ENCODE assay signal across 18 cellular contexts in the genomic region with DNA sequence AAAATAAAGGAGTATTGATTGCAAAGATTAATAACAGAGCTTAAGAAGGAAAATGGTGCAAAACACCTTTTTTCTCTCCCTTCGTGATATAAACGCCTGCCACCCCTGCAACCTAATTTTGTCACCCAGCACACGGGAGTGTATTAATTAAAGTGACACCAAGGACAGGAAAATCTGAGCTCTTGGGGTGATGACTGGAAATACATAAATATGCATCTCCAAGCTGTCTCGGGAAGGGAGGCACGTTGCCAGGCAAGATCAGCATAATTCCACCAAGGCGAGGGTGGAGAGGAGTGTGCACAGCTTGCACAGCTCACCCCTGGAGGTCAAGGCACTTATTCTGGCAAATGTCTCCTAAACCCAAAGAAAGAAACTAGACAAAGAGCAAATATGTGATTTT.
DNase-seq lines count a peak whose midpoint lies in the region; TF ChIP-seq lines count a peak whose summit lies in the region.
"Had no signal": no experiment of that assay in that cellular context is flagged by ENCODE, and none has a peak within 500 bp of the region (broad histone marks: within the 10 kb centered on the region; RNA-seq: fewer than 3 reads in every experiment).

No MANE protein-coding gene starts in this region.

- no peaks in the 10 kb centered on the region for H4K20me1 ChIP-seq in neural progenitor cell (ENCODE audit: low read depth)

- H3K9me3 ChIP-seq in neural progenitor cell (ENCODE audit: low read depth): no peaks in the 10 kb centered on the region
- H3K9me3 ChIP-seq: A549 had no signal

- no peaks in the 10 kb centered on the region for H3K36me3 Mint-ChIP-seq in neural progenitor cell
- H3K36me3 Mint-ChIP-seq: CD4-positive, alpha-beta memory T cell had no signal

- no peak overlapping the region for H3K4me3 ChIP-seq in neural progenitor cell
- H3K4me3 ChIP-seq in brain microvascular endothelial cell (ENCODE audit: low read depth, low read length): no peak overlapping the region
- H3K4me3 ChIP-seq: A549 had no signal

- H3K4me1 Mint-ChIP-seq in neural progenitor cell: peaks cover 29% of the 10 kb centered on the region
- H3K4me1 Mint-ChIP-seq: CD4-positive, alpha-beta memory T cell had no signal

- H3F3A ChIP-seq in neural progenitor cell (ENCODE audit: low read depth): peaks cover 17% of the 10 kb centered on the region

- H3K27me3 ChIP-seq in neural progenitor cell (no peaks in the 10 kb centered on the region), brain microvascular endothelial cell (replicated peaks) (no peaks in the 10 kb centered on the region)

- no peak overlapping the region for H3K4me2 ChIP-seq in neural progenitor cell
- H3K4me2 ChIP-seq: A549 had no signal

- in situ Hi-C loops in brain microvascular endothelial cell (cut with HindIII; ENCODE audit: low pct_ligation_motif_present, low sequenced_read_pairs): no loop called here

- H3K36me3 ChIP-seq in neural progenitor cell (no peaks in the 10 kb centered on the region), brain microvascular endothelial cell (replicated peaks) (no peaks in the 10 kb centered on the region)

- H3K4me1 ChIP-seq in neural progenitor cell: peaks cover 18% of the 10 kb centered on the region
- H3K4me1 ChIP-seq: A549 had no signal

- H3K27ac ChIP-seq in caudate nucleus (ENCODE audit: low read depth, low read length): no peak overlapping the region
- H3K27ac ChIP-seq in neural progenitor cell: no peak overlapping the region
- no peak overlapping the region for H3K27ac ChIP-seq in brain microvascular endothelial cell
- H3K27ac ChIP-seq: A549 had no signal

- DNase-seq in caudate nucleus (lab: John Stamatoyannopoulos, UW) (peak in 31 of 61 donors; percentile 14 to 88 (median 46)), neural progenitor cell (ENCODE audit: low spot score) (no peak), putamen (ENCODE audit: low spot score) (peak; percentile 83), brain microvascular endothelial cell (no peak), NCI-H748 treated with DMSO at 0.1 percent for 48 hours (lab: John Stamatoyannopoulos, UW) (no peak), LoVo (ENCODE audit: low spot score) (no peak)
- DNase-seq: 8988T; C1 segment of cervical spinal cord; Calu3; CD4-positive, alpha-beta memory T cell; COR-L47; DMS53; DMS79 treated with DMSO at 0.1 percent for 48 hours; GF-D8; GOT3; H7; HCEC 1CT had no signal

- no peak for TF ChIP-seq CTCF in neural progenitor cell (IDR thresholded peaks at IDR 0.05)
- no peak for TF ChIP-seq CTCF in brain microvascular endothelial cell (IDR thresholded peaks at IDR 0.05; ENCODE audit: low read depth, low read length, missing control alignments)

- H2AFZ ChIP-seq in neural progenitor cell (replicated peaks): no peak overlapping the region

- peaks cover 5% of the 10 kb centered on the region for H3K9me3 Mint-ChIP-seq in neural progenitor cell

- H3K79me2 ChIP-seq in neural progenitor cell (ENCODE audit: low read depth): no peaks in the 10 kb centered on the region

- H3K4me3 Mint-ChIP-seq in neural progenitor cell: no peak overlapping the region

- H3K27ac Mint-ChIP-seq in neural progenitor cell: peak overlapping the region; percentile 17

- no peak overlapping the region for H3K9ac ChIP-seq in neural progenitor cell

- H3K27me3 Mint-ChIP-seq in neural progenitor cell (ENCODE audit: insufficient read depth, low read depth): no peaks in the 10 kb centered on the region

Comparison
In these comparisons a context has a peak if more than half of its experiments do, and no peak if none do; other contexts are left out.
1. DNase-seq: peak in caudate nucleus (31 of 61) and putamen (single experiment); none in neural progenitor cell (single experiment), brain microvascular endothelial cell (single experiment), NCI-H748 treated with DMSO at 0.1 percent for 48 hours (single experiment) and LoVo (single experiment).